Comparison of ENCODE assay signal across 8 cellular contexts in the genomic region with DNA sequence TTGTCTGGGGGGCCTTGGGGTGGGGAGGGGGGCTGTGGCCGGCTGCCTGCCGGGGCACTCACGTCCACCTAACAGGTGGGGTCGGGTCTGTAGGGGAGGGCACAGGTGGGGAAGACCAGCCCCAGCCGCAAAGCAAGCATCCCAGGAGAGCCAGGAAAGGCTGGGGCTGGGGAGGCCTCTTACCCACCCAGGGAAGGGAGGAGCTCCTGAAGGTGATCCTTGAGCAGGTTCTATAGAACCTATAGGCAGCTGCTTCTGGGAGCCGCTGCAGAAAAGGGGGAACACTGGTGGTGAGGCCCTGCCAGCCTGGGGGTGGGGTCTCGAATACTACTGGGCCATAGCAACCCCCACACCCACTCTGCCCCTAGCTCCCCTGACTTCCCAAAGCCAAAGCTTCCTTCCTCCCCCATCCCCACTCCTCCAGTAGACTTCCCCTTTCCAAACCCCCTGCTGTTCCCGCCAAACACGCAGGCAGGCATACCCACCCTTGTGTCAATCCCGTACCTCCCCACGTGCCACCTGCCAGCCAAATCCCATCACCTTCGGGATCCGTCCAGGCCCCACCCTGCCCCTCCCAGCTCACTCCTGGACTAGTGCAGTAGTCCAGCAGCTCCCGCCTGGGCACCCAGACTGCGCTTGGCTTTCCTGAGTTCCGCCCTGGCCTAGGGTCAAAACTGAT. TPM values are rescaled to one million over a fixed set of nuclear protein-coding genes. Genes with fewer than 3 reads are reported as not detected.
DNase-seq lines count a peak whose midpoint lies in the region; ATAC-seq and TF ChIP-seq lines count a peak whose summit lies in the region.

No MANE protein-coding gene starts in this region.

- H2AFZ ChIP-seq in H9 (ENCODE audit: low read length) (no peak overlapping the region), smooth muscle cell (ENCODE audit: low read depth) (no peak overlapping the region)

- no peak overlapping the region for H3K4ac ChIP-seq in H9 (ENCODE audit: low read depth, low read length)

- CTCF ChIA-PET in T-cell (lab: Charles Lee) = interaction anchor here in 1 of 2 donors (0.6 kb wide), 1 partner anchor 1418 kb away, joined by 5 read pairs; no protein-coding TSS in a partner anchor

- intact Hi-C loops in heart right ventricle (cut with DNase I) = no loop called here

- POLR2A ChIA-PET in T-cell (lab: Charles Lee) = no interaction called here

- DNase-seq in H9 (no peak), T-cell (no peak), heart right ventricle (no peak), smooth muscle cell (lab: John Stamatoyannopoulos, UW; ENCODE audit: unreplicated experiment) (no peak), NCI-H1694 treated with DMSO at 0.1 percent for 48 hours (lab: John Stamatoyannopoulos, UW) (no peak), NCI-H748 treated with DMSO at 0.1 percent for 48 hours (lab: John Stamatoyannopoulos, UW) (no peak)

- H3K4me1 ChIP-seq in H9 (ENCODE audit: insufficient read depth, low read length) (peaks cover 7% of the 10 kb centered on the region; the same call in 1 of the 2 replicates), heart right ventricle (peaks cover 39 to 94% (median 87%) of the 10 kb centered on the region in 9 donors), smooth muscle cell (ENCODE audit: low read depth) (peaks cover 68% of the 10 kb centered on the region)

- ATAC-seq in T-cell (replicated peaks in 1 of 4) (no peak), heart right ventricle (no peak), GM19397 (IDR thresholded peaks at IDR 0.05; ENCODE audit: unreplicated experiment) (no peak), HG02588 (IDR thresholded peaks at IDR 0.05; ENCODE audit: unreplicated experiment) (no peak)

- no peak overlapping the region for H2BK15ac ChIP-seq in H9 (ENCODE audit: low read depth, low read length)

- no peak overlapping the region for H3K27ac Mint-ChIP-seq in H9
- peak overlapping the region; percentile 82 to 85 for H3K27ac Mint-ChIP-seq in T-cell

- peaks cover 0 to 4% (median 0%) of the 10 kb centered on the region in 3 experiments; a peak in 2 of 7 replicates for H3K36me3 Mint-ChIP-seq in H9 (ENCODE audit: insufficient read depth in 1 of 3, low read depth in 3 of 3)
- H3K36me3 Mint-ChIP-seq in T-cell = no peaks in the 10 kb centered on the region

- no peak overlapping the region for H3K18ac ChIP-seq in H9 (ENCODE audit: insufficient read length, low read depth, low read length)

- H3K9ac ChIP-seq in H9 (ENCODE audit: extremely low read depth, insufficient read length, low read length) (no peak overlapping the region), smooth muscle cell (ENCODE audit: low read depth) (no peak overlapping the region)

- H3K4me2 ChIP-seq in H9 (ENCODE audit: insufficient read depth, insufficient read length, low read length) (peak overlapping the region; percentile 35), smooth muscle cell (peak overlapping the region; percentile 97)

- H3K23ac ChIP-seq in H9 (ENCODE audit: insufficient read length, low read depth, low read length) = no peak overlapping the region

- H3K4me1 Mint-ChIP-seq in H9 (peaks cover 43 to 72% of the 10 kb centered on the region in 2 experiments), T-cell (peaks cover 57 to 69% (median 67%) of the 10 kb centered on the region in 3 donors)

- peak overlapping the region; percentile 38 to 68; a peak in 4 of 5 replicates for H3K4me3 Mint-ChIP-seq in H9
- H3K4me3 Mint-ChIP-seq in T-cell = peak overlapping the region; percentile 56 to 98 (median 64)

- no peak for TF ChIP-seq CTCF in H9 (conservative IDR thresholded peaks at IDR 0.05)
- no peak for TF ChIP-seq CTCF in heart right ventricle (IDR thresholded peaks at IDR 0.05)
- no peak for TF ChIP-seq CTCF in smooth muscle cell (IDR thresholded peaks at IDR 0.05; ENCODE audit: borderline replicate concordance, insufficient read depth, poor library complexity, severe bottlenecking)

- no peaks in the 10 kb centered on the region for H3F3A ChIP-seq in smooth muscle cell (ENCODE audit: low read depth)

- H3K79me2 ChIP-seq in H9 (ENCODE audit: insufficient read depth, low read length) = peaks cover 36% of the 10 kb centered on the region; the same call in 1 of the 2 replicates
- H3K79me2 ChIP-seq in smooth muscle cell (ENCODE audit: low read depth) = peaks cover 85% of the 10 kb centered on the region

- H2BK5ac ChIP-seq in H9 (ENCODE audit: insufficient read length, low read length) = no peak overlapping the region

- no peak overlapping the region; the same call in 1 of the 2 replicates for H3K14ac ChIP-seq in H9 (ENCODE audit: insufficient read depth, low read length)

- H3K27me3 Mint-ChIP-seq in H9 (ENCODE audit: low read depth) (peaks cover 6% of the 10 kb centered on the region), T-cell (no peaks in the 10 kb centered on the region)

- no peak overlapping the region for H4K91ac ChIP-seq in H9 (ENCODE audit: insufficient read length, low read depth, low read length)

- no peak overlapping the region for H2BK20ac ChIP-seq in H9 (ENCODE audit: low read depth, low read length, poor library complexity, severe bottlenecking)

- H3K27ac ChIP-seq in H9 (ENCODE audit: insufficient read length, low read depth, low read length) (no peak overlapping the region), heart right ventricle (peak overlapping the region; percentile 70 to 97 (median 94)), smooth muscle cell (ENCODE audit: low read depth) (peak overlapping the region; percentile 62)

- no peak overlapping the region for H4K8ac ChIP-seq in H9 (replicated peaks; ENCODE audit: insufficient read length, low read depth, low read length)

- H2BK120ac ChIP-seq in H9 (ENCODE audit: low read depth, low read length, poor library complexity, severe bottlenecking) = no peak overlapping the region

- H3K36me3 ChIP-seq in heart right ventricle = peaks cover 0 to 6% (median 0%) of the 10 kb centered on the region in 9 donors
- no peaks in the 10 kb centered on the region for H3K36me3 ChIP-seq in smooth muscle cell (ENCODE audit: low read depth)

- H3T11ph ChIP-seq in H9 (ENCODE audit: low read length) = no peak overlapping the region

- peaks cover 14% of the 10 kb centered on the region for H3K79me1 ChIP-seq in H9 (ENCODE audit: insufficient read depth, low read depth, low read length, poor library complexity, severe bottlenecking)

- H3K9me3 Mint-ChIP-seq in H9 (no peaks in the 10 kb centered on the region; a peak in 1 of 5 replicates), T-cell (no peaks in the 10 kb centered on the region)

- WGBS in H9 (ENCODE audit: extremely low coverage, insufficient read length, low lambda C conversion rate) = no CpG with 5 or more reads among the region's 16 CpGs
- WGBS in heart right ventricle, 2 donors = 63 to 64% methylated on average over 15 to 16 of the region's 16 CpGs
- WGBS in smooth muscle cell (ENCODE audit: low lambda C conversion rate) = 68% methylated on average over 14 of the region's 16 CpGs

- H3K4me3 ChIP-seq in heart right ventricle (peak overlapping the region in 9 of 10 donors; percentile 44 to 67 (median 59)), smooth muscle cell (peak overlapping the region; percentile 55)

- H3K27me3 ChIP-seq in H9 (ENCODE audit: insufficient read depth, low read length) (no peaks in the 10 kb centered on the region; the same call in 1 of the 2 replicates), heart right ventricle (no peaks in the 10 kb centered on the region), smooth muscle cell (ENCODE audit: low read depth) (no peaks in the 10 kb centered on the region)

- H3K23me2 ChIP-seq in H9 (ENCODE audit: insufficient read length, low read depth, low read length, poor library complexity, severe bottlenecking) = peaks cover 20% of the 10 kb centered on the region

- H4K20me1 ChIP-seq in H9 (ENCODE audit: control insufficient read depth, insufficient read depth, insufficient read length) = no peaks in the 10 kb centered on the region
- H4K20me1 ChIP-seq in smooth muscle cell (ENCODE audit: low read depth) = peaks cover 82% of the 10 kb centered on the region

- H3K9me3 ChIP-seq in H9 (ENCODE audit: control insufficient read depth, low read depth, low read length) = no peaks in the 10 kb centered on the region
- H3K9me3 ChIP-seq in heart right ventricle = no peaks in the 10 kb centered on the region
- no peaks in the 10 kb centered on the region for H3K9me3 ChIP-seq in smooth muscle cell (replicated peaks; ENCODE audit: low read depth)

- no peak overlapping the region for H3K56ac ChIP-seq in H9 (ENCODE audit: insufficient read length, low read depth, low read length)

- no peak overlapping the region for H2AK5ac ChIP-seq in H9 (ENCODE audit: insufficient read length, low read length)

- H2BK12ac ChIP-seq in H9 (ENCODE audit: insufficient read length, low read depth, low read length) = no peak overlapping the region

- H4K5ac ChIP-seq in H9 (ENCODE audit: insufficient read length, low read depth, low read length) = no peak overlapping the region

RNA-seq across cellular contexts. Expression of a gene that starts 5.6 kb away (rescaled TPM):
- total RNA-seq in H9 (2021) (66.5 and 66.8 TPM in 2 replicates), T-cell (10 to 100 TPM; 29.8 to 61.4 (median 32.7) TPM), heart right ventricle (10 to 100 TPM in 4 of 10 donors, 1 to 10 TPM in 6; 5.0 to 13.4 (median 7.6) TPM), smooth muscle cell (4.3 and 5.8 TPM in 2 replicates)
- polyA plus RNA-seq in heart right ventricle (1 to 10 TPM; 4.0 to 8.6 TPM), smooth muscle cell (15.4 and 16.7 TPM in 2 replicates)

RNA-seq across cellular contexts. Expression of a gene that starts 9.5 kb away (rescaled TPM):
- total RNA-seq in H9 (2021) (45.6 and 56.8 TPM in 2 replicates), T-cell (10 to 100 TPM; 68.4 to 97.5 (median 78.7) TPM), heart right ventricle (10 to 100 TPM; 13.1 to 20.1 (median 16.5) TPM), smooth muscle cell (5.0 and 10.6 TPM in 2 replicates)
- polyA plus RNA-seq in heart right ventricle (10 to 100 TPM; 13.1 to 20.6 TPM), smooth muscle cell (11.6 and 17.9 TPM in 2 replicates)

RNA-seq across cellular contexts. Expression of a gene that starts 27.5 kb away (rescaled TPM):
- 47.5 and 50.3 TPM in 2 replicates for total RNA-seq in H9 (2021)
- total RNA-seq in T-cell = 100 to 1,000 TPM; 136 to 185 (median 151) TPM
- total RNA-seq in heart right ventricle = 10 to 100 TPM; 45.1 to 68.0 (median 57.0) TPM
- 100 to 1,000 TPM in 1 of 2 donors, 10 to 100 TPM in 1; 93.6 to 185 TPM for polyA plus RNA-seq in heart right ventricle
- total RNA-seq in smooth muscle cell = 42.9 and 49.2 TPM in 2 replicates
- polyA plus RNA-seq in smooth muscle cell = 98.3 and 106 TPM in 2 replicates

RNA-seq across cellular contexts. Expression of a gene that starts 45.7 kb away (rescaled TPM):
- total RNA-seq in H9 (2021) (8.7 and 9.6 TPM in 2 replicates), T-cell (1 to 10 TPM; 3.5 to 5.7 (median 4.0) TPM), heart right ventricle (1 to 10 TPM in 2 of 10 donors, under 1 TPM in 8; 0.13 to 3.4 (median 0.48) TPM), smooth muscle cell (2.0 and 2.8 TPM in 2 replicates)
- polyA plus RNA-seq in heart right ventricle (1 to 10 TPM in 1 of 2 donors, under 1 TPM in 1; 0.80 to 1.3 TPM), smooth muscle cell (3.8 and 3.9 TPM in 2 replicates)

RNA-seq across cellular contexts. Expression of a gene that starts 47.4 kb away (rescaled TPM):
- total RNA-seq in H9 (2021) (12.2 and 12.9 TPM in 2 replicates), T-cell (10 to 100 TPM in 1 of 5 donors, 1 to 10 TPM in 4; 6.0 to 16.1 (median 7.7) TPM), heart right ventricle (1 to 10 TPM in 9 of 10 donors, under 1 TPM in 1; 0.94 to 3.2 (median 1.4) TPM), smooth muscle cell (0.49 and 0.58 TPM in 2 replicates)
- polyA plus RNA-seq in heart right ventricle (1 to 10 TPM; 2.0 to 4.3 TPM), smooth muscle cell (2.0 and 4.8 TPM in 2 replicates)

Comparison
In these comparisons a context has a peak if more than half of its experiments do, and no peak if none do; other contexts are left out.
1. H3K27ac Mint-ChIP-seq: peak in T-cell (2 of 2); none in H9 (0 of 3).